ENCODE assay signal across 2 cellular contexts in the genomic region with DNA sequence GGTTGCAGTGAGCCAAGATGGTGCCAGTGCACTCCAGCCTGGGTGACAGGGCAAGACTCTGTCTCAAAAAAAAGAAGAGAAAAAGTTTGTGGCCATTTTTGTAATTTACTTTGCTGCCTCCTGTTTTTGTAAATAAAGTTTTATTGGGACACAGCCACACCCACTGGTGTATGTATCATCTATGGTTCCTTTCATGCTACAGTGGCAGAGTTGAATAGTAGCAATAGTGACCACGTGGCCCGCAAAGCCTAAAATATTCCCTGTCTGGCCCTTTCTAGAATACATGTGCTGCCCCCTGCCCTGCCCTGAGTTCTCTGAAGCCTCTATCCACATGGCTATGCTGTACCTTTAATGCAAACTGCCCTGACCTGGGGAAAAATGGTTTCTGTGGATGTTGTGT.
TF ChIP-seq lines count a peak whose summit lies in the region.

No MANE protein-coding gene starts in this region.

TF ChIP-seq in HepG2, 621 proteins besides CTCF, POLR2A, EP300 and RAD21:
- TF ChIP-seq, protein P1, sequence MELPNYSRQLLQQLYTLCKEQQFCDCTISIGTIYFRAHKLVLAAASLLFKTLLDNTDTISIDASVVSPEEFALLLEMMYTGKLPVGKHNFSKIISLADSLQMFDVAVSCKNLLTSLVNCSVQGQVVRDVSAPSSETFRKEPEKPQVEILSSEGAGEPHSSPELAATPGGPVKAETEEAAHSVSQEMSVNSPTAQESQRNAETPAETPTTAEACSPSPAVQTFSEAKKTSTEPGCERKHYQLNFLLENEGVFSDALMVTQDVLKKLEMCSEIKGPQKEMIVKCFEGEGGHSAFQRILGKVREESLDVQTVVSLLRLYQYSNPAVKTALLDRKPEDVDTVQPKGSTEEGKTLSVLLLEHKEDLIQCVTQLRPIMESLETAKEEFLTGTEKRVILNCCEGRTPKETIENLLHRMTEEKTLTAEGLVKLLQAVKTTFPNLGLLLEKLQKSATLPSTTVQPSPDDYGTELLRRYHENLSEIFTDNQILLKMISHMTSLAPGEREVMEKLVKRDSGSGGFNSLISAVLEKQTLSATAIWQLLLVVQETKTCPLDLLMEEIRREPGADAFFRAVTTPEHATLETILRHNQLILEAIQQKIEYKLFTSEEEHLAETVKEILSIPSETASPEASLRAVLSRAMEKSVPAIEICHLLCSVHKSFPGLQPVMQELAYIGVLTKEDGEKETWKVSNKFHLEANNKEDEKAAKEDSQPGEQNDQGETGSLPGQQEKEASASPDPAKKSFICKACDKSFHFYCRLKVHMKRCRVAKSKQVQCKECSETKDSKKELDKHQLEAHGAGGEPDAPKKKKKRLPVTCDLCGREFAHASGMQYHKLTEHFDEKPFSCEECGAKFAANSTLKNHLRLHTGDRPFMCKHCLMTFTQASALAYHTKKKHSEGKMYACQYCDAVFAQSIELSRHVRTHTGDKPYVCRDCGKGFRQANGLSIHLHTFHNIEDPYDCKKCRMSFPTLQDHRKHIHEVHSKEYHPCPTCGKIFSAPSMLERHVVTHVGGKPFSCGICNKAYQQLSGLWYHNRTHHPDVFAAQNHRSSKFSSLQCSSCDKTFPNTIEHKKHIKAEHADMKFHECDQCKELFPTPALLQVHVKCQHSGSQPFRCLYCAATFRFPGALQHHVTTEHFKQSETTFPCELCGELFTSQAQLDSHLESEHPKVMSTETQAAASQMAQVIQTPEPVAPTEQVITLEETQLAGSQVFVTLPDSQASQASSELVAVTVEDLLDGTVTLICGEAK (IDR thresholded peaks at IDR 0.05), result peak; percentile 48; the same call in 1 of the 2 replicates
- TF ChIP-seq, protein P1 (CRISPR knock-in tag; IDR thresholded peaks at IDR 0.05), result peak; percentile 93
- no peak for TF ChIP-seq RARA (CRISPR knock-in tag; IDR thresholded peaks at IDR 0.05)
- TF ChIP-seq, protein P2, sequence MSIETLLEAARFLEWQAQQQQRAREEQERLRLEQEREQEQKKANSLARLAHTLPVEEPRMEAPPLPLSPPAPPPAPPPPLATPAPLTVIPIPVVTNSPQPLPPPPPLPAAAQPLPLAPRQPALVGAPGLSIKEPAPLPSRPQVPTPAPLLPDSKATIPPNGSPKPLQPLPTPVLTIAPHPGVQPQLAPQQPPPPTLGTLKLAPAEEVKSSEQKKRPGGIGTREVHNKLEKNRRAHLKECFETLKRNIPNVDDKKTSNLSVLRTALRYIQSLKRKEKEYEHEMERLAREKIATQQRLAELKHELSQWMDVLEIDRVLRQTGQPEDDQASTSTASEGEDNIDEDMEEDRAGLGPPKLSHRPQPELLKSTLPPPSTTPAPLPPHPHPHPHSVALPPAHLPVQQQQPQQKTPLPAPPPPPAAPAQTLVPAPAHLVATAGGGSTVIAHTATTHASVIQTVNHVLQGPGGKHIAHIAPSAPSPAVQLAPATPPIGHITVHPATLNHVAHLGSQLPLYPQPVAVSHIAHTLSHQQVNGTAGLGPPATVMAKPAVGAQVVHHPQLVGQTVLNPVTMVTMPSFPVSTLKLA (IDR thresholded peaks at IDR 0.05), result peak; percentile 79

TF ChIP-seq in K562, 482 proteins besides CTCF, POLR2A, EP300 and RAD21:
- TF ChIP-seq SP2 (IDR thresholded peaks at IDR 0.05; ENCODE audit: extremely low read depth, low read depth, low read length, poor library complexity, severe bottlenecking), result no peak
- TF ChIP-seq, protein P1 (IDR thresholded peaks at IDR 0.05), result peak; percentile 89
- TF ChIP-seq, protein P1 (CRISPR knock-in tag; IDR thresholded peaks at IDR 0.05), result peak; percentile 78
